Comparison of ENCODE assay signal across 8 cellular contexts in genomic region chr18:48022531-48023330, GRCh38.
DNase-seq lines count a peak whose midpoint lies in the region; ATAC-seq, FAIRE-seq and TF ChIP-seq lines count a peak whose summit lies in the region.

No MANE protein-coding gene starts in this region.

- peaks cover 3% of the 10 kb centered on the region; the same call in 1 of the 2 replicates for H3K4me1 ChIP-seq in DOHH2 (ENCODE audit: control insufficient read depth, low read length)
- peaks cover 19% of the 10 kb centered on the region for H3K4me1 ChIP-seq in astrocyte (ENCODE audit: insufficient read depth, low read length)
- H3K4me1 ChIP-seq in smooth muscle cell (ENCODE audit: low read depth) = peaks cover 16% of the 10 kb centered on the region

- no peak for ATAC-seq in HG02973 (IDR thresholded peaks at IDR 0.05; ENCODE audit: unreplicated experiment)
- ATAC-seq in HG03097 (IDR thresholded peaks at IDR 0.05; ENCODE audit: low FRiP score, unreplicated experiment) = no peak

- H3K36me3 Mint-ChIP-seq in astrocyte (ENCODE audit: low read depth, unreplicated experiment) = no peaks in the 10 kb centered on the region

- H2AFZ ChIP-seq in astrocyte (ENCODE audit: low read depth, low read length) (peak overlapping the region; percentile 20), smooth muscle cell (ENCODE audit: low read depth) (no peak overlapping the region)

- peak overlapping the region; percentile 87 for H3K27ac Mint-ChIP-seq in astrocyte (ENCODE audit: unreplicated experiment)

- H4K20me1 ChIP-seq in DOHH2 (ENCODE audit: control insufficient read depth, insufficient read depth, low read depth, low read length) (no peaks in the 10 kb centered on the region), astrocyte (ENCODE audit: insufficient read depth, low read length) (no peaks in the 10 kb centered on the region), smooth muscle cell (ENCODE audit: low read depth) (no peaks in the 10 kb centered on the region)

- WGBS in smooth muscle cell (ENCODE audit: low lambda C conversion rate) = 69% methylated on average over 16 of the region's 16 CpGs

- H3K4me2 ChIP-seq in DOHH2 (ENCODE audit: low read length) (no peak overlapping the region), astrocyte (ENCODE audit: low read length) (peak overlapping the region; percentile 61), smooth muscle cell (no peak overlapping the region)

- H3K9me3 Mint-ChIP-seq in astrocyte (ENCODE audit: unreplicated experiment) = no peaks in the 10 kb centered on the region

- H3K27ac ChIP-seq in DOHH2 (ENCODE audit: low read depth, low read length) (no peak overlapping the region), astrocyte (ENCODE audit: low read depth, low read length) (no peak overlapping the region), smooth muscle cell (ENCODE audit: low read depth) (no peak overlapping the region)

- H3K9me3 ChIP-seq in DOHH2 (ENCODE audit: control insufficient read depth, insufficient read depth, low read length) (no peaks in the 10 kb centered on the region), astrocyte (ENCODE audit: insufficient read depth, low read depth, low read length) (no peaks in the 10 kb centered on the region), smooth muscle cell (replicated peaks; ENCODE audit: low read depth) (no peaks in the 10 kb centered on the region)

- H3K79me2 ChIP-seq in DOHH2 (ENCODE audit: control insufficient read depth, low read length) (no peaks in the 10 kb centered on the region), astrocyte (ENCODE audit: insufficient read depth, low read length) (no peaks in the 10 kb centered on the region), smooth muscle cell (ENCODE audit: low read depth) (no peaks in the 10 kb centered on the region)

- H3K36me3 ChIP-seq in DOHH2 (ENCODE audit: control insufficient read depth, low read length) (no peaks in the 10 kb centered on the region), astrocyte (ENCODE audit: insufficient read depth, low read length) (no peaks in the 10 kb centered on the region), smooth muscle cell (ENCODE audit: low read depth) (no peaks in the 10 kb centered on the region)

- H3K9me2 ChIP-seq in DOHH2 (replicated peaks; ENCODE audit: control insufficient read depth, low read length) = no peaks in the 10 kb centered on the region

- H3F3A ChIP-seq in DOHH2 (ENCODE audit: control insufficient read depth, insufficient read depth) (no peaks in the 10 kb centered on the region), smooth muscle cell (ENCODE audit: low read depth) (no peaks in the 10 kb centered on the region)

- H3K9ac ChIP-seq in astrocyte (ENCODE audit: low read length) (peak overlapping the region; percentile 34), smooth muscle cell (ENCODE audit: low read depth) (no peak overlapping the region)

- peak; percentile 54 for FAIRE-seq in astrocyte (lab: Jason Lieb, UNC)

- peaks cover 16% of the 10 kb centered on the region for H3K27me3 Mint-ChIP-seq in astrocyte (ENCODE audit: low read depth, unreplicated experiment)

- H3K4me1 Mint-ChIP-seq in astrocyte (ENCODE audit: low read depth, unreplicated experiment) = peaks cover 20% of the 10 kb centered on the region

- H3K4me3 Mint-ChIP-seq in astrocyte (ENCODE audit: unreplicated experiment) = no peak overlapping the region

- no peak overlapping the region for H3K4me3 ChIP-seq in DOHH2 (ENCODE audit: low read length)
- no peak overlapping the region for H3K4me3 ChIP-seq in astrocyte (ENCODE audit: insufficient read depth, low read depth, low read length)
- no peak overlapping the region for H3K4me3 ChIP-seq in smooth muscle cell

- TF ChIP-seq CTCF in DOHH2 (IDR thresholded peaks at IDR 0.05; ENCODE audit: low read depth, low read length, poor library complexity, severe bottlenecking) = peak; percentile 71
- peak; percentile 53 for TF ChIP-seq CTCF in astrocyte (IDR thresholded peaks at IDR 0.05; ENCODE audit: insufficient read depth, low read depth, low read length)
- peak; percentile 56 for TF ChIP-seq CTCF in smooth muscle cell (IDR thresholded peaks at IDR 0.05; ENCODE audit: borderline replicate concordance, insufficient read depth, poor library complexity, severe bottlenecking)

- peaks cover 15% of the 10 kb centered on the region for H3K27me3 ChIP-seq in DOHH2 (ENCODE audit: control insufficient read depth, low read length)
- H3K27me3 ChIP-seq in astrocyte (ENCODE audit: insufficient read depth, low read length) = peaks cover 15% of the 10 kb centered on the region
- H3K27me3 ChIP-seq in smooth muscle cell (ENCODE audit: low read depth) = peaks cover 8% of the 10 kb centered on the region

- peak; percentile 74 for DNase-seq in HT1080 (ENCODE audit: low read depth)
- peak; percentile 72 for DNase-seq in NCI-H774 (lab: John Stamatoyannopoulos, UW)
- peak; percentile 45 for DNase-seq in astrocyte (ENCODE audit: low read depth)
- peak; percentile 65 for DNase-seq in hepatic stellate cell (ENCODE audit: low spot score)
- DNase-seq in smooth muscle cell (lab: John Stamatoyannopoulos, UW; ENCODE audit: unreplicated experiment) = no peak
